Comparison of ENCODE assay signal across 24 cellular contexts in the genomic region with DNA sequence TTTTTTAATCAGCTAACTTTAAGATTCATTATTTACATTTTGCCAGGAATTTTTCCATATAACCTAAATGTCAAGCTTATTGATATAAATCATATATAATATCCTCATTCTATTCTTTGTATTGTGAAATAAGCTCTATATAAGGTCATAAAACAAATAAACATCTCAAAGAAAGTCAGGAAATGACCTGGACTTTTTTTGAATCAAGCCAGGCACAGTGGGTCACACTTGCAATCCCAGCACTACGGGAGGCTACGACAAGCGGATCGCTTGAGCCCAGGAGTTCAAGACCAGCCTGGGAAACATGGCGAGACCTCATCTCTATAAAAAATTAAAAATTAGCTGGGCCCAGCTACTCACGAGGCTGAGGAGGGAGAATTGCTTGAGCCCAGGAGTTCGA.
"Had no signal": no experiment of that assay in that cellular context is flagged by ENCODE, and none has a peak within 500 bp of the region (broad histone marks: within the 10 kb centered on the region; RNA-seq: fewer than 3 reads in every experiment).

No MANE protein-coding gene starts in this region.

- H3K4me1 Mint-ChIP-seq: natural killer cell had no signal

- H3K9me3 Mint-ChIP-seq: activated T-cell treated with anti-CD3 and anti-CD28 coated beads, Interleukin-2, amount 50 U/mL, for 72 hours; effector memory CD8-positive, alpha-beta T cell; natural killer cell; neural progenitor cell; T-helper 2 cell treated with Interferon-gamma antibody and Interleukin-4, amounts not matched to agents 5 μg/mL and 100 μg/mL, for 36 hours had no signal

- H3K27me3 Mint-ChIP-seq: activated naive CD8-positive, alpha-beta T cell had no signal

- H3K27ac Mint-ChIP-seq: activated naive CD8-positive, alpha-beta T cell; activated T-cell treated with anti-CD3 and anti-CD28 coated beads, Interleukin-2, amount 50 U/mL, for 72 hours; effector memory CD8-positive, alpha-beta T cell; natural killer cell; neural progenitor cell; T-helper 2 cell treated with Interferon-gamma antibody and Interleukin-4, amounts not matched to agents 5 μg/mL and 100 μg/mL, for 36 hours had no signal

- H3K4me1 ChIP-seq: neural progenitor cell, tibial nerve had no signal

- H3K27ac ChIP-seq: coronary artery, neural progenitor cell, parathyroid adenoma, tibial nerve had no signal

- H3K27me3 ChIP-seq: neural progenitor cell, tibial nerve had no signal

- H3K36me3 Mint-ChIP-seq: activated naive CD8-positive, alpha-beta T cell; natural killer cell; neural progenitor cell had no signal

- H3K9me3 ChIP-seq: tibial nerve had no signal

- ATAC-seq: activated T-cell treated with anti-CD3 and anti-CD28 coated beads, Interleukin-2, amount 50 U/mL, for 72 hours; effector memory CD8-positive, alpha-beta T cell; left ventricle myocardium superior; natural killer cell; right cardiac atrium had no signal

- DNase-seq: activated CD4-positive, alpha-beta T cell treated with anti-CD3 and anti-CD28 coated beads for 4 hours; activated CD4-positive, alpha-beta T cell treated with anti-CD3 and anti-CD28 coated beads, Interleukin-2, amount 50 U/mL, for 4 hours; activated CD4-positive, CD25-positive, alpha-beta regulatory T cell; activated naive CD4-positive, alpha-beta T cell; activated T-cell treated with anti-CD3 and anti-CD28 coated beads for 4 hours; activated T-cell treated with anti-CD3 and anti-CD28 coated beads, Interleukin-2, amount 50 U/mL, for 72 hours; anterior cingulate cortex; effector memory CD8-positive, alpha-beta T cell; foreskin fibroblast; islet precursor cell; left ventricle myocardium superior; natural killer cell; occipital lobe; right cardiac atrium; stimulated activated CD4-positive, alpha-beta T cell treated with anti-CD3 and anti-CD28 coated beads, Interleukin-15, amount 100 ng/mL, for 24 hours; stimulated activated CD4-positive, alpha-beta T cell treated with anti-CD3 and anti-CD28 coated beads, Interleukin-2, amount 100 ng/mL, for 24 hours; stimulated activated naive CD4-positive, alpha-beta T cell; T-helper 1 cell had no signal

- H3K4me3 ChIP-seq: coronary artery, neural progenitor cell, tibial nerve had no signal

- H3K4me3 Mint-ChIP-seq: activated naive CD8-positive, alpha-beta T cell; activated T-cell treated with anti-CD3 and anti-CD28 coated beads, Interleukin-2, amount 50 U/mL, for 72 hours; effector memory CD8-positive, alpha-beta T cell; natural killer cell; neural progenitor cell; T-helper 2 cell treated with Interferon-gamma antibody and Interleukin-4, amounts not matched to agents 5 μg/mL and 100 μg/mL, for 36 hours had no signal

- H3K36me3 ChIP-seq: neural progenitor cell, tibial nerve had no signal
